In the genomic region with DNA sequence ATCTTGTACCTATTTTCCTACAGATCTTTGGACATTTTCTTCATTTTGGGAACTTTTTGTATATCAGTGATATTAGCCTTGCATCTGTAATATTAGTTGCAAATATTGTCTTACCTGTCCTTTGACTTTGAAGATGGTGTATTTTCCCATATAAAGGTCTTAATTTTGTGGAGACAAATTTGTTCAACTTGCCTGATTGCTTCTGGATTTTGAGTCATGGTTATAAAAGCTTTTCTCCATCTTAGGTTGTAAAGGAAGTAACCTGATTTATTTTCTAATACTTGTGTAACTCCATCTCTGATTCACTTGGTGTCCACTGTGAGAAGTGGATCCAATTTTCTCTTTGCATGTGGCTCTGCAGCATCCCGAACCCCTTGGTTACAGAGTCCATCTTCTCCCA, we compare ENCODE assay signal across 11 cellular contexts.
"Had no signal": no experiment of that assay in that cellular context is flagged by ENCODE, and none has a peak within 500 bp of the region (broad histone marks: within the 10 kb centered on the region; RNA-seq: fewer than 3 reads in every experiment).

No MANE protein-coding gene starts in this region.

- H3K27ac ChIP-seq: left lung had no signal

- H3K9me3 Mint-ChIP-seq: activated naive CD8-positive, alpha-beta T cell treated with anti-CD3 and anti-CD28 coated beads, Interleukin-2, amount 10 ng/mL, durations not matched to agents 7 days and 5 days; naive thymus-derived CD8-positive, alpha-beta T cell had no signal

- H3K4me1 Mint-ChIP-seq: activated naive CD8-positive, alpha-beta T cell treated with anti-CD3 and anti-CD28 coated beads, Interleukin-2, amount 10 ng/mL, durations not matched to agents 7 days and 5 days had no signal

- ATAC-seq: left lung; naive thymus-derived CD8-positive, alpha-beta T cell; stimulated activated naive B cell treated with anti-CD40 and anti-IgM and Interleukin-4, amounts not matched to agents 10 μg/mL and 1 μg/mL and 100 μg/mL, for 72 hours had no signal

- H3K9me3 ChIP-seq: left lung, tibial nerve had no signal

- H3K4me3 ChIP-seq: left lung, tibial nerve had no signal

- H3K27ac Mint-ChIP-seq: activated naive CD8-positive, alpha-beta T cell treated with anti-CD3 and anti-CD28 coated beads, Interleukin-2, amount 10 ng/mL, durations not matched to agents 7 days and 5 days; stimulated activated naive B cell treated with anti-CD40 and anti-IgM and Interleukin-4, amounts not matched to agents 10 μg/mL and 1 μg/mL and 100 μg/mL, for 72 hours had no signal

- H3K27me3 ChIP-seq: tibial nerve had no signal

- DNase-seq: activated CD4-positive, alpha-beta T cell treated with anti-CD3 and anti-CD28 coated beads, Interleukin-2, amount 50 U/mL, for 1 hour; activated naive CD4-positive, alpha-beta T cell; activated naive CD8-positive, alpha-beta T cell treated with anti-CD3 and anti-CD28 coated beads, Interleukin-2, amount 10 ng/mL, durations not matched to agents 7 days and 5 days; activated T-cell treated with anti-CD3 and anti-CD28 coated beads for 4 hours; erythroblast; left lung; mesenchymal stem cell; naive thymus-derived CD8-positive, alpha-beta T cell; stimulated activated CD4-positive, alpha-beta T cell treated with anti-CD3 and anti-CD28 coated beads, Interleukin-2, amount 100 ng/mL, for 48 hours; stimulated activated naive B cell treated with anti-CD40 and anti-IgM and Interleukin-4, amounts not matched to agents 10 μg/mL and 1 μg/mL and 100 μg/mL, for 72 hours had no signal

- H3K4me3 Mint-ChIP-seq: activated naive CD8-positive, alpha-beta T cell treated with anti-CD3 and anti-CD28 coated beads, Interleukin-2, amount 10 ng/mL, durations not matched to agents 7 days and 5 days; naive thymus-derived CD8-positive, alpha-beta T cell; stimulated activated naive B cell treated with anti-CD40 and anti-IgM and Interleukin-4, amounts not matched to agents 10 μg/mL and 1 μg/mL and 100 μg/mL, for 72 hours had no signal

- H3K36me3 ChIP-seq: left lung, tibial nerve had no signal

- H3K36me3 Mint-ChIP-seq: activated naive CD8-positive, alpha-beta T cell treated with anti-CD3 and anti-CD28 coated beads, Interleukin-2, amount 10 ng/mL, durations not matched to agents 7 days and 5 days; naive thymus-derived CD8-positive, alpha-beta T cell; stimulated activated naive B cell treated with anti-CD40 and anti-IgM and Interleukin-4, amounts not matched to agents 10 μg/mL and 1 μg/mL and 100 μg/mL, for 72 hours had no signal
